8 cellular contexts compared by ENCODE assay signal in the genomic region with DNA sequence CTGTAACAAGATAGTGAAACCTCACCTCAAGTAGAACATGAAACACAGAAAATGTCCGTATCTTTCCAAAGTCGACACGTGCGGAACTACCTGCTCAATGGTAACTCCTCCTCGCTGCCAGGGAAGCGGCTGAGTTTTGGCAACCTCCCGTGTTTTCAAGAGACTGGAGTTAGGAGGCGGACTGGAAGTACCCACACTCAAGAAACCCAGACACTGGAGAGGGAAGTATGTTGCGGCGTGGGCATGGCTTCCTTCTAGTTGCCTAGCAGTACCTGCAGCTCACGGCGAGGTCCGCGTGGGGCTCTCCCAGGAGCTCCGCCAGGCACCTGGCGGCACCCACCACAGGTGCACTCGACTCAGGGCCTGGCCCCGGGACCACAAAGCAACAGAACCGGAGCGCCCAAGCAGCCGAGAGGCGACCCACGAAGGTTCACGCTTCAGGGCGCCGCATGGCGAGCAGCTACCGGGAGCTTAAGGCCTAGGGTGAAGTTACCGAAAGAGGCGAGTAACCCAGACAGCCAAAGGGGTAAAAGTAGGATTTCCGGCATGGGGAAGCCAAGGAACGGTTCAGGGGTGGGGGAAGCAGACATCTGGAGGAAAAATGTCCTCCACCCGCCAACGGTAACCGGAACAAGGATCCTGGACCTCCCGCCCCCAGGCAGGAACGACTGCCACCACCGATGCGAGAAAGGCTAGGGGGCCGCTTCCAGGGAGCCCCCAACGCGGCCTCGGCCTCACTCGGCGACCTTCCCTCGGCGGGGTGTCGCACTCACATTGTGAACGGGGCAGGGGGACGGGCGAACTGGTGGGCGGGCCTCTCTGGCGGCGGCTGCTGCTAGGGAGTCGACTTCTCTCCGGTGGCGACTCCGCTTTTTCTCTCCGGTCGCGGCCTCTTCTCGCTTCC. TPM values are rescaled to one million over a fixed set of nuclear protein-coding genes. Genes with fewer than 3 reads are reported as not detected.
DNase-seq lines count a peak whose midpoint lies in the region; ATAC-seq lines count a peak whose summit lies in the region.

No MANE protein-coding gene starts in this region.

- peak overlapping the region; percentile 91 for H3K4ac ChIP-seq in trophoblast cell (ENCODE audit: low read depth, low read length)

- in situ Hi-C loops in ACHN (cut with HindIII; ENCODE audit: low pct_ligation_motif_present, low pct_unique_long_range_greater_than_20kb, low sequenced_read_pairs) = no loop called here

- H4K12ac ChIP-seq in trophoblast cell (ENCODE audit: low read depth, low read length) = peak overlapping the region; percentile 45

- peaks cover 16% of the 10 kb centered on the region for H3K79me1 ChIP-seq in trophoblast cell (ENCODE audit: low read length)

- no peaks in the 10 kb centered on the region for H3K27me3 Mint-ChIP-seq in activated naive CD4-positive, alpha-beta T cell treated with anti-CD3 and anti-CD28 coated beads, Interleukin-2, amount 50 U/mL, for 24 hours

- peak overlapping the region; percentile 84 for H3K4me2 ChIP-seq in trophoblast cell (ENCODE audit: low read length)

- DNase-seq in ACHN (peak; percentile 61), HPDE6-E6E7 (ENCODE audit: extremely low spot score) (peak; percentile 17), SJCRH30 (peak; percentile 24 to 45), cardiac septum (ENCODE audit: low spot score) (peak; percentile 85), trophoblast cell (peak; percentile 27 to 57), aorta (peak; percentile 74 to 82)

- peak overlapping the region; percentile 87 for H3K18ac ChIP-seq in trophoblast cell (ENCODE audit: low read length)

- H2AK5ac ChIP-seq in trophoblast cell (ENCODE audit: low read length) = peak overlapping the region; percentile 73

- intact Hi-C loops in cardiac septum (cut with DNase I) = loop anchor here (1.0 to 2.0 kb wide), 3 partner anchors 38 to 51 kb away; a partner anchor contains a TSS
- intact Hi-C loops in aorta (cut with DNase I) = loop anchor here (1.0 to 5.0 kb wide), 4 partner anchors 37 to 400 kb away; a partner anchor contains a TSS

- H3K27me3 ChIP-seq in SJCRH30 (no peaks in the 10 kb centered on the region), trophoblast cell (ENCODE audit: insufficient read depth, low read length) (no peaks in the 10 kb centered on the region), aorta (ENCODE audit: control insufficient read depth in 1 of 2, insufficient read depth in 2 of 2, low read length in 1 of 2) (no peaks in the 10 kb centered on the region)

- no peak overlapping the region for H2BK12ac ChIP-seq in trophoblast cell (ENCODE audit: low read length)

- H4K91ac ChIP-seq in trophoblast cell (ENCODE audit: low read depth, low read length) = peak overlapping the region; percentile 90

- H3K4me3 ChIP-seq in SJCRH30 (peak overlapping the region; percentile 92), trophoblast cell (ENCODE audit: low read depth, low read length) (peak overlapping the region; percentile 82), aorta (ENCODE audit: low read length in 2 of 2) (peak overlapping the region; percentile 69 to 75)

- peaks cover 4% of the 10 kb centered on the region for H3K4me1 ChIP-seq in SJCRH30
- peaks cover 0 to 2% of the 10 kb centered on the region in 2 experiments for H3K4me1 ChIP-seq in trophoblast cell (ENCODE audit: control insufficient read depth in 1 of 2, insufficient read depth in 2 of 2, low read length in 2 of 2)
- no peaks in the 10 kb centered on the region for H3K4me1 ChIP-seq in aorta (ENCODE audit: control insufficient read depth in 1 of 2, insufficient read depth in 2 of 2, low read length in 2 of 2)

- H3K36me3 Mint-ChIP-seq in activated naive CD4-positive, alpha-beta T cell treated with anti-CD3 and anti-CD28 coated beads, Interleukin-2, amount 50 U/mL, for 24 hours = peaks cover 24% of the 10 kb centered on the region

- WGBS in trophoblast cell (ENCODE audit: extremely low coverage, insufficient coverage, insufficient read length) = no CpG with 5 or more reads among the region's 62 CpGs
- 0% methylated on average over 52 to 62 of the region's 62 CpGs for WGBS in aorta, 2 donors

- H4K8ac ChIP-seq in trophoblast cell (ENCODE audit: low read depth, low read length) = peak overlapping the region; percentile 72

- peak overlapping the region; percentile 95 for H3K14ac ChIP-seq in trophoblast cell (ENCODE audit: low read length)

- peak overlapping the region; percentile 100 for H3K27ac Mint-ChIP-seq in activated naive CD4-positive, alpha-beta T cell treated with anti-CD3 and anti-CD28 coated beads, Interleukin-2, amount 50 U/mL, for 24 hours

- H3K4me1 Mint-ChIP-seq in activated naive CD4-positive, alpha-beta T cell treated with anti-CD3 and anti-CD28 coated beads, Interleukin-2, amount 50 U/mL, for 24 hours = peaks cover 28% of the 10 kb centered on the region

- peak overlapping the region; percentile 100 for H3K4me3 Mint-ChIP-seq in activated naive CD4-positive, alpha-beta T cell treated with anti-CD3 and anti-CD28 coated beads, Interleukin-2, amount 50 U/mL, for 24 hours

- H2BK5ac ChIP-seq in trophoblast cell (ENCODE audit: low read depth, low read length, poor library complexity) = peak overlapping the region; percentile 87

- peak overlapping the region; percentile 77 for H2BK120ac ChIP-seq in trophoblast cell (ENCODE audit: insufficient read depth, low read length, poor library complexity)

- H3K23ac ChIP-seq in trophoblast cell (ENCODE audit: low read length) = no peak overlapping the region

- H3K36me3 ChIP-seq in SJCRH30 (peaks cover 21% of the 10 kb centered on the region; the same call in 1 of the 2 replicates), trophoblast cell (ENCODE audit: control insufficient read depth in 1 of 2, insufficient read depth in 2 of 2, low read length in 2 of 2) (peaks cover 2% of the 10 kb centered on the region in 2 experiments), aorta (ENCODE audit: control insufficient read depth in 1 of 2, insufficient read depth in 2 of 2, low read length in 1 of 2) (no peaks in the 10 kb centered on the region)

- no peaks in the 10 kb centered on the region for H3K9me3 ChIP-seq in SJCRH30 (replicated peaks)
- no peaks in the 10 kb centered on the region for H3K9me3 ChIP-seq in trophoblast cell (ENCODE audit: insufficient read depth, low read depth, low read length)
- no peaks in the 10 kb centered on the region for H3K9me3 ChIP-seq in aorta (ENCODE audit: control insufficient read depth, low read length)

- H3K9me3 Mint-ChIP-seq in activated naive CD4-positive, alpha-beta T cell treated with anti-CD3 and anti-CD28 coated beads, Interleukin-2, amount 50 U/mL, for 24 hours = no peaks in the 10 kb centered on the region

- H3K79me2 ChIP-seq in trophoblast cell (ENCODE audit: control insufficient read depth, insufficient read depth, low read length, poor library complexity) = peaks cover 28% of the 10 kb centered on the region

- peak overlapping the region; percentile 94 for H3K27ac ChIP-seq in SJCRH30
- H3K27ac ChIP-seq in trophoblast cell (ENCODE audit: low read depth, low read length) = peak overlapping the region; percentile 98
- H3K27ac ChIP-seq in aorta (ENCODE audit: low read depth in 1 of 2, low read length in 2 of 2) = peak overlapping the region; percentile 68 to 83

- H2AFZ ChIP-seq in trophoblast cell (ENCODE audit: insufficient read depth, low read length, poor library complexity) = peak overlapping the region; percentile 64

- ATAC-seq in GM18909 (IDR thresholded peaks at IDR 0.05; ENCODE audit: poor library complexity, unreplicated experiment) (peak; percentile 7), aorta (ENCODE audit: low FRiP score) (peak; percentile 80)

- H3K9ac ChIP-seq in trophoblast cell (ENCODE audit: low read length) = peak overlapping the region; percentile 97

RNA-seq across cellular contexts. Expression of a gene that starts 0.6 kb away (rescaled TPM):
- 238 and 251 TPM in 2 replicates for total RNA-seq in SJCRH30 (2014; rRNA removed; shearing (Covaris generic))
- total RNA-seq in cardiac septum (121 TPM), aorta (100 to 1,000 TPM; 148 to 153 TPM)
- 298 and 301 TPM in 2 replicates for polyA plus RNA-seq in trophoblast cell (2013)
- polyA plus RNA-seq in aorta = 100 to 1,000 TPM; 142 to 221 TPM

RNA-seq across cellular contexts. Expression of a gene that starts 37.6 kb away (rescaled TPM):
- total RNA-seq in SJCRH30 (2014; rRNA removed; shearing (Covaris generic)) = 2,251 and 2,266 TPM in 2 replicates
- total RNA-seq in cardiac septum = 441 TPM
- 1,910 and 1,942 TPM in 2 replicates for polyA plus RNA-seq in trophoblast cell (2013)
- total RNA-seq in aorta = 100 to 1,000 TPM; 575 to 674 TPM
- 1,000 to 10,000 TPM; 1,517 to 2,977 TPM for polyA plus RNA-seq in aorta

RNA-seq across cellular contexts. Expression of a gene that starts 41.7 kb away (rescaled TPM):
- 698 and 730 TPM in 2 replicates for total RNA-seq in SJCRH30 (2014; rRNA removed; shearing (Covaris generic))
- total RNA-seq in cardiac septum (2,154 TPM), aorta (100 to 1,000 TPM; 216 to 262 TPM)
- 513 and 514 TPM in 2 replicates for polyA plus RNA-seq in trophoblast cell (2013)
- polyA plus RNA-seq in aorta = 100 to 1,000 TPM; 289 to 327 TPM

RNA-seq across cellular contexts. Expression of a gene that starts 57.4 kb away (rescaled TPM):
- 34.2 and 42.9 TPM in 2 replicates for total RNA-seq in SJCRH30 (2014; rRNA removed; shearing (Covaris generic))
- total RNA-seq in cardiac septum (49.0 TPM), aorta (100 to 1,000 TPM in 1 of 2 donors, 10 to 100 TPM in 1; 89.3 to 130 TPM)
- 129 and 130 TPM in 2 replicates for polyA plus RNA-seq in trophoblast cell (2013)
- 10 to 100 TPM; 15.2 to 35.2 TPM for polyA plus RNA-seq in aorta

Comparison
In these comparisons a context has a peak if more than half of its experiments do, and no peak if none do; other contexts are left out.
1. Peak in every context shown above with its lines: DNase-seq, ATAC-seq, H3K4me3 ChIP-seq and H3K27ac ChIP-seq.
2. DNase-seq: peak in every context shown above with its lines; median percentile 85 in cardiac septum; 78 in aorta; 61 in ACHN; 42 in trophoblast cell; 34 in SJCRH30; 17 in HPDE6-E6E7.